ENCODE assay signal across 10 cellular contexts in genomic region chr15:60396100-60396499, GRCh38.
A peak's percentile ranks its signal among the peaks of the same experiment; 100 is the strongest.
DNase-seq lines count a peak whose midpoint lies in the region; ATAC-seq and TF ChIP-seq lines count a peak whose summit lies in the region.
"Had no signal": no experiment of that assay in that cellular context is flagged by ENCODE, and none has a peak within 500 bp of the region (broad histone marks: within the 10 kb centered on the region; RNA-seq: fewer than 3 reads in every experiment).

No MANE protein-coding gene starts in this region.

- H3K4me1 ChIP-seq in ES-I3 (ENCODE audit: insufficient read depth, low read length), result peaks cover 73% of the 10 kb centered on the region

- ATAC-seq in GM18517 (IDR thresholded peaks at IDR 0.05; ENCODE audit: unreplicated experiment), result no peak

- H3K36me3 ChIP-seq in ES-I3 (ENCODE audit: insufficient read depth, low read length), result peaks cover 18% of the 10 kb centered on the region
- H3K36me3 ChIP-seq: cardiac muscle cell had no signal

- H3K4me3 ChIP-seq in fibroblast of mammary gland (ENCODE audit: control insufficient read depth, low read depth, low read length) (peak overlapping the region; percentile 98), retinal pigment epithelial cell (ENCODE audit: low read length) (peak overlapping the region; percentile 84)

- H3K9ac ChIP-seq in ES-I3 (ENCODE audit: low read depth, low read length), result peak overlapping the region; percentile 99; the same call in 1 of the 2 replicates

- POLR2A ChIA-PET in RWPE1 (lab: Yijun Ruan, JAX; ENCODE audit: low non-redundant PET), result interaction anchor here (0.7 kb wide), 1 partner anchor 18 kb away, joined by 4 read pairs; no protein-coding TSS in a partner anchor

- no peaks in the 10 kb centered on the region for H3K9me3 ChIP-seq in ES-I3 (ENCODE audit: control insufficient read depth, insufficient read depth, low read length)

- TF ChIP-seq CTCF in RWPE1 (conservative IDR thresholded peaks at IDR 0.05; ENCODE audit: low read depth) (no peak), fibroblast of mammary gland (conservative IDR thresholded peaks at IDR 0.05; ENCODE audit: control insufficient read depth, insufficient read depth, low read depth, low read length) (no peak), retinal pigment epithelial cell (conservative IDR thresholded peaks at IDR 0.05; ENCODE audit: low read depth, low read length) (no peak)

- peak overlapping the region; percentile 99 for H3K27ac ChIP-seq in RWPE1
- H3K27ac ChIP-seq: cardiac muscle cell had no signal

- DNase-seq in RWPE1 (ENCODE audit: low spot score), result no peak
- DNase-seq in fibroblast of mammary gland (ENCODE audit: low read depth), result no peak
- DNase-seq in retinal pigment epithelial cell (ENCODE audit: low read depth), result no peak
- DNase-seq in stimulated activated CD4-positive, alpha-beta T cell treated with anti-CD3 and anti-CD28 coated beads, Interleukin-4, amount 100 ng/mL, for 1 hour, result no peak
- DNase-seq in NCI-H187 treated with DMSO at 0.1 percent for 48 hours (lab: John Stamatoyannopoulos, UW), result no peak
- DNase-seq in NCI-H748 treated with DMSO at 0.1 percent for 48 hours (lab: John Stamatoyannopoulos, UW), result no peak
- DNase-seq: NCI-H1694 treated with DMSO at 0.1 percent for 48 hours had no signal

- CTCF ChIA-PET in RWPE1 (lab: Yijun Ruan, JAX), result interaction anchor here (0.7 kb wide), 2 partner anchors 76 to 303 kb away, joined by 3 to 4 read pairs; no protein-coding TSS in a partner anchor
